16 cellular contexts compared by ENCODE assay signal in genomic region chr6:27287751-27288135, GRCh38. TPM values are rescaled to one million over a fixed set of nuclear protein-coding genes. Genes with fewer than 3 reads are reported as not detected.
DNase-seq lines count a peak whose midpoint lies in the region; ATAC-seq and TF ChIP-seq lines count a peak whose summit lies in the region.
"Had no signal": no experiment of that assay in that cellular context is flagged by ENCODE, and none has a peak within 500 bp of the region (broad histone marks: within the 10 kb centered on the region; RNA-seq: fewer than 3 reads in every experiment).

No MANE protein-coding gene starts in this region.

- TF ChIP-seq CTCF in A673 (conservative IDR thresholded peaks at IDR 0.05; ENCODE audit: low read depth, low read length) (no peak), HEK293 (tag by site-specific recombination; IDR thresholded peaks at IDR 0.05) (no peak), astrocyte of the cerebellum (IDR thresholded peaks at IDR 0.05; ENCODE audit: low read depth, low read length, missing control alignments) (no peak)

- POLR2A ChIA-PET in A673 (lab: Charles Lee; ENCODE audit: low non-redundant PET) (no interaction called here), HEK293 (lab: Yijun Ruan, JAX) (interaction anchor here (0.9 to 1.3 kb wide), 2 partner anchors 8 to 36 kb away, joined by 6 to 9 read pairs; no protein-coding TSS in a partner anchor)

- no peak for DNase-seq in A673 (ENCODE audit: low spot score)
- no peak for DNase-seq in astrocyte of the cerebellum (ENCODE audit: low read depth)
- no peak for DNase-seq in NCI-H2227 treated with DMSO at 0.1 percent for 48 hours (lab: John Stamatoyannopoulos, UW)
- no peak for DNase-seq in SKM-1 (lab: John Stamatoyannopoulos, UW; ENCODE audit: unreplicated experiment)
- DNase-seq: DMS79; erythroblast; NCI-H2171 treated with DMSO at 0.1 percent for 48 hours; stimulated activated CD4-positive, alpha-beta T cell treated with anti-CD3 and anti-CD28 coated beads, Interleukin-4, amount 100 ng/mL, for 4 hours; stimulated activated naive CD4-positive, alpha-beta T cell treated with Interleukin-2 at 50 U/mL for 16 hours; SW 1271 had no signal

- H3K4me3 ChIP-seq in A673 (ENCODE audit: low read depth, low read length, poor library complexity, severe bottlenecking), result peak overlapping the region; percentile 32
- peak overlapping the region; percentile 44 for H3K4me3 ChIP-seq in HEK293 (ENCODE audit: low read depth, low read length)
- peak overlapping the region; percentile 18 for H3K4me3 ChIP-seq in astrocyte of the cerebellum (ENCODE audit: low read depth, low read length)
- peak overlapping the region; percentile 79 for H3K4me3 ChIP-seq in iPS-20b (ENCODE audit: low read length)

- no peaks in the 10 kb centered on the region for H3K27me3 ChIP-seq in A673 (replicated peaks; ENCODE audit: insufficient read depth, low read depth, low read length, poor library complexity)
- peaks cover 100% of the 10 kb centered on the region for H3K27me3 ChIP-seq in iPS-20b (ENCODE audit: insufficient read depth, low read length)

- H3K36me3 ChIP-seq in A673 (ENCODE audit: insufficient read depth, low read length, poor library complexity, severe bottlenecking), result no peaks in the 10 kb centered on the region
- H3K36me3 ChIP-seq in HEK293 (ENCODE audit: control insufficient read depth in 2 of 2, insufficient read depth in 1 of 2, low read length in 2 of 2), result no peaks in the 10 kb centered on the region
- no peaks in the 10 kb centered on the region for H3K36me3 ChIP-seq in iPS-20b (ENCODE audit: insufficient read depth, low read depth, low read length)

- no peak overlapping the region; the same call in 1 of the 2 replicates for H3K9ac ChIP-seq in iPS-20b (ENCODE audit: low read depth, low read length)

- ATAC-seq in GM21360 (IDR thresholded peaks at IDR 0.05; ENCODE audit: unreplicated experiment) (no peak), HG02763 (IDR thresholded peaks at IDR 0.05; ENCODE audit: unreplicated experiment) (no peak)

- CTCF ChIA-PET in A673 (lab: Charles Lee), result no interaction called here
- CTCF ChIA-PET in HEK293 (lab: Yijun Ruan, JAX), result interaction anchor here (0.6 kb wide), 2 partner anchors 109 to 1450 kb away, joined by 3 read pairs; no protein-coding TSS in a partner anchor

- in situ Hi-C loops in astrocyte of the cerebellum (cut with HindIII; ENCODE audit: low sequenced_read_pairs), result no loop called here

- H3K4me1 ChIP-seq in A673 (ENCODE audit: insufficient read depth, low read length, poor library complexity, severe bottlenecking) (no peaks in the 10 kb centered on the region), HEK293 (ENCODE audit: control insufficient read depth, insufficient read depth, low read length) (peaks cover 3% of the 10 kb centered on the region; the same call in 1 of the 2 replicates), iPS-20b (ENCODE audit: insufficient read depth, low read length) (peaks cover 7% of the 10 kb centered on the region)

- H3K9me3 ChIP-seq in A673 (ENCODE audit: low read depth, low read length, poor library complexity, severe bottlenecking) (no peaks in the 10 kb centered on the region), HEK293 (ENCODE audit: control insufficient read depth, insufficient read depth, low read depth, low read length) (no peaks in the 10 kb centered on the region), iPS-20b (ENCODE audit: insufficient read depth, low read depth, low read length) (no peaks in the 10 kb centered on the region)

- BruUV-seq in A673 (replicated peaks; lab: Mats Ljungman, UMichigan), result no TSS peak

- H3K27ac ChIP-seq in A673 (ENCODE audit: low read depth, low read length, poor library complexity, severe bottlenecking) (no peak overlapping the region), HEK293 (ENCODE audit: extremely low read depth, low read depth, low read length) (peak overlapping the region; percentile 67), iPS-20b (ENCODE audit: low read length) (no peak overlapping the region)

- intact Hi-C loops in A673 (cut with micrococcal nuclease; ENCODE audit: unreplicated experiment), result no loop called here

TF ChIP-seq in HEK293, 187 proteins besides CTCF, POLR2A, EP300 and RAD21:
- TF ChIP-seq SCRT2 (tag by site-specific recombination; IDR thresholded peaks at IDR 0.05), result no peak
- peak; percentile 62; the same call in 1 of the 2 replicates for TF ChIP-seq ZNF335 (tag by site-specific recombination; conservative IDR thresholded peaks at IDR 0.05)
- peak; percentile 62; the same call in 1 of the 2 replicates for TF ChIP-seq ZNF366 (tag by site-specific recombination; conservative IDR thresholded peaks at IDR 0.05)
- no peak for TF ChIP-seq OVOL3 (tag by site-specific recombination; IDR thresholded peaks at IDR 0.05)

RNA-seq across cellular contexts. Expression of gene POM121L2, which starts 24.3 kb away (rescaled TPM):
- not detected in 2 replicates for total RNA-seq in A673 (2021)
- total RNA-seq: H4, pulmonary artery endothelial cell had no signal

RNA-seq across cellular contexts. Expression of gene PRSS16, which starts 40.2 kb away (rescaled TPM):
- total RNA-seq in A673 (2021), result 0.64 and 0.85 TPM in 2 replicates
- total RNA-seq: pulmonary artery endothelial cell had no signal

Comparison
In these comparisons a context has a peak if more than half of its experiments do, and no peak if none do; other contexts are left out.
1. H3K4me3 ChIP-seq: peak in every context shown above with its lines; median percentile 79 in iPS-20b; 44 in HEK293; 32 in A673; 18 in astrocyte of the cerebellum.